17 cellular contexts compared by ENCODE assay signal in genomic region chr16:68366062-68366461, GRCh38. TPM values are rescaled to one million over a fixed set of nuclear protein-coding genes. Genes with fewer than 3 reads are reported as not detected.
DNase-seq lines count a peak whose midpoint lies in the region; ATAC-seq and TF ChIP-seq lines count a peak whose summit lies in the region.
"Had no signal": no experiment of that assay in that cellular context is flagged by ENCODE, and none has a peak within 500 bp of the region (broad histone marks: within the 10 kb centered on the region; RNA-seq: fewer than 3 reads in every experiment).

No MANE protein-coding gene starts in this region.

- H3K4me3 ChIP-seq in DND-41 (ENCODE audit: low read depth in 1 of 2, low read length in 2 of 2) (peak overlapping the region in 1 of 2 experiments; percentile 33; a peak in 2 of 4 replicates), RWPE2 (ENCODE audit: severe bottlenecking) (no peak overlapping the region)
- H3K4me3 ChIP-seq: MG63, SJCRH30 had no signal

- H3K4me1 Mint-ChIP-seq in neural crest cell = peaks cover 21% of the 10 kb centered on the region
- peaks cover 42% of the 10 kb centered on the region for H3K4me1 Mint-ChIP-seq in activated T-cell treated with anti-CD3 and anti-CD28 coated beads, Interleukin-2, amount 50 U/mL, for 4 hours (ENCODE audit: low read depth)

- no peak overlapping the region for H3K4me3 Mint-ChIP-seq in neural crest cell
- H3K4me3 Mint-ChIP-seq in activated T-cell treated with anti-CD3 and anti-CD28 coated beads, Interleukin-2, amount 50 U/mL, for 4 hours = no peak overlapping the region
- H3K4me3 Mint-ChIP-seq: CD8-positive, alpha-beta memory T cell had no signal

- no peak for TF ChIP-seq CTCF in DND-41 (IDR thresholded peaks at IDR 0.05; ENCODE audit: borderline replicate concordance, extremely low read depth, low read length, poor library complexity, severe bottlenecking)
- TF ChIP-seq CTCF in RWPE2 (IDR thresholded peaks at IDR 0.05; ENCODE audit: poor library complexity, severe bottlenecking) = no peak
- TF ChIP-seq CTCF in neural crest cell (conservative IDR thresholded peaks at IDR 0.05) = no peak

- peaks cover 92% of the 10 kb centered on the region for H3K79me2 ChIP-seq in DND-41 (ENCODE audit: insufficient read depth, low read length)

- H3K4me2 ChIP-seq in DND-41 (ENCODE audit: insufficient read depth, low read length) = peak overlapping the region; percentile 98

- peaks cover 96% of the 10 kb centered on the region for H3K36me3 ChIP-seq in DND-41 (ENCODE audit: insufficient read depth, low read length)
- no peaks in the 10 kb centered on the region for H3K36me3 ChIP-seq in RWPE2 (ENCODE audit: low read depth)
- H3K36me3 ChIP-seq: BE2C, MG63, SJCRH30 had no signal

- peak overlapping the region; percentile 88 for H3K9ac ChIP-seq in DND-41 (ENCODE audit: low read depth, low read length)

- no peaks in the 10 kb centered on the region for H3K36me3 Mint-ChIP-seq in neural crest cell (ENCODE audit: low read depth)
- no peaks in the 10 kb centered on the region for H3K36me3 Mint-ChIP-seq in activated T-cell treated with anti-CD3 and anti-CD28 coated beads, Interleukin-2, amount 50 U/mL, for 4 hours (ENCODE audit: insufficient read depth)
- H3K36me3 Mint-ChIP-seq: CD8-positive, alpha-beta memory T cell had no signal

- DNase-seq in D341Med (ENCODE audit: low spot score) (peak; percentile 57), DND-41 (no peak), RWPE2 (ENCODE audit: low spot score) (peak; percentile 52), neural crest cell (ENCODE audit: low read depth, low spot score) (no peak), hypothalamus (lab: John Stamatoyannopoulos, UW) (no peak)
- DNase-seq in activated T-cell treated with anti-CD3 and anti-CD28 coated beads, Interleukin-2, amount 50 U/mL, for 4 hours = no peak
- DNase-seq: BE2C; CD8-positive, alpha-beta memory T cell; DMS153; MG63; NCI-H1092; NCI-H146; NCI-H2081 treated with DMSO at 0.1 percent for 48 hours; NCI-H526; OCI-M1; SJCRH30 had no signal

- H2AFZ ChIP-seq in DND-41 (ENCODE audit: low read depth, low read length) = no peak overlapping the region

- H3K27ac Mint-ChIP-seq in neural crest cell (ENCODE audit: unreplicated experiment) = peak overlapping the region; percentile 86

- no peaks in the 10 kb centered on the region for H3K9me3 ChIP-seq in DND-41 (ENCODE audit: insufficient read depth, low read length, severe bottlenecking)
- no peaks in the 10 kb centered on the region for H3K9me3 ChIP-seq in RWPE2 (ENCODE audit: severe bottlenecking)
- H3K9me3 ChIP-seq: BE2C, MG63, SJCRH30 had no signal

- H3K27ac ChIP-seq in DND-41 (ENCODE audit: low read length) (peak overlapping the region; percentile 98), RWPE2 (ENCODE audit: poor library complexity, severe bottlenecking) (no peak overlapping the region)
- H3K27ac ChIP-seq: SJCRH30 had no signal

- H4K20me1 ChIP-seq in DND-41 (ENCODE audit: insufficient read depth, low read length) = peaks cover 85% of the 10 kb centered on the region

- ATAC-seq in DND-41 (ENCODE audit: insufficient read depth, low read depth) (no peak), RWPE2 (ENCODE audit: low read depth) (no peak), HG02884 (IDR thresholded peaks at IDR 0.05; ENCODE audit: unreplicated experiment) (no peak)
- no peak for ATAC-seq in activated T-cell treated with anti-CD3 and anti-CD28 coated beads, Interleukin-2, amount 50 U/mL, for 4 hours

- no peaks in the 10 kb centered on the region for H3K27me3 Mint-ChIP-seq in neural crest cell (ENCODE audit: low read depth)
- H3K27me3 Mint-ChIP-seq in activated T-cell treated with anti-CD3 and anti-CD28 coated beads, Interleukin-2, amount 50 U/mL, for 4 hours (ENCODE audit: low read depth) = peaks cover 3% of the 10 kb centered on the region

- H3K9me3 Mint-ChIP-seq in neural crest cell = no peaks in the 10 kb centered on the region
- no peaks in the 10 kb centered on the region for H3K9me3 Mint-ChIP-seq in activated T-cell treated with anti-CD3 and anti-CD28 coated beads, Interleukin-2, amount 50 U/mL, for 4 hours
- H3K9me3 Mint-ChIP-seq: CD8-positive, alpha-beta memory T cell had no signal

- H3K27me3 ChIP-seq in DND-41 (ENCODE audit: insufficient read depth, low read length, poor library complexity) (no peaks in the 10 kb centered on the region), RWPE2 (ENCODE audit: insufficient read depth, poor library complexity, severe bottlenecking) (no peaks in the 10 kb centered on the region)
- H3K27me3 ChIP-seq: BE2C, MG63, SJCRH30 had no signal

- H3K4me1 ChIP-seq in DND-41 (ENCODE audit: insufficient read depth, low read length) = peaks cover 85% of the 10 kb centered on the region
- no peaks in the 10 kb centered on the region for H3K4me1 ChIP-seq in RWPE2 (ENCODE audit: insufficient read depth, poor library complexity, severe bottlenecking)

RNA-seq across cellular contexts. Expression of gene PRMT7, which starts 55.2 kb away (rescaled TPM):
- total RNA-seq in neural crest cell = 68.9 and 71.9 TPM in 2 replicates
- 10 to 100 TPM; 60.3 to 66.8 (median 63.0) TPM for total RNA-seq in activated T-cell treated with anti-CD3 and anti-CD28 coated beads, Interleukin-2, amount 50 U/mL, for 4 hours

RNA-seq across cellular contexts. Expression of gene SLC7A6OS, which starts 55.3 kb away (rescaled TPM):
- total RNA-seq in neural crest cell = 21.3 and 23.8 TPM in 2 replicates
- 10 to 100 TPM; 19.0 to 27.6 (median 21.5) TPM for total RNA-seq in activated T-cell treated with anti-CD3 and anti-CD28 coated beads, Interleukin-2, amount 50 U/mL, for 4 hours

Comparison
In these comparisons a context has a peak if more than half of its experiments do, and no peak if none do; other contexts are left out.
1. DNase-seq: peak in D341Med (single experiment) and RWPE2 (single experiment); none in DND-41 (single experiment), neural crest cell (single experiment), hypothalamus (0 of 51) and activated T-cell treated with anti-CD3 and anti-CD28 coated beads, Interleukin-2, amount 50 U/mL, for 4 hours (single experiment).